In the genomic region with DNA sequence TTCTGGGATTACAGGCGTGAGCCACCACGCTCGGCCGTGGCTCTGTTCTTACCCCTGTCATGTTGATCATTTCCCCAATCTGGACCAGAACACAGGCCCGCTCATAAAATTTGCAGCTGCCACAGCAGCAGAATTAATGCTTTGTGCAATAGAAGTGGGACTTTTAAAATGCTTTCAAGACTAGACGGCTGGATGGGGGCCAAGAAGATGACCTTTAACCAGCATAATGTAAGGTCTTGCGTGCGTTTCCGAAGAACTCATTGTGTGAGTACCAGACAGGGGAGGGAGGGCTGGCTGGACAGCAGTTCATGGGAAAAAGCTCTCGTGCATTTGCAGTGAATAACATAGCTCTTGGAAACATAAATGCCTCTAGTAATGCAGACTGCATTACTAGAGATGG, we compare ENCODE assay signal across 19 cellular contexts. TPM values are rescaled to one million over a fixed set of nuclear protein-coding genes. Genes with fewer than 3 reads are reported as not detected.
DNase-seq lines count a peak whose midpoint lies in the region; ATAC-seq and TF ChIP-seq lines count a peak whose summit lies in the region.
"Had no signal": no experiment of that assay in that cellular context is flagged by ENCODE, and none has a peak within 500 bp of the region (broad histone marks: within the 10 kb centered on the region; RNA-seq: fewer than 3 reads in every experiment).

No MANE protein-coding gene starts in this region.

- no peaks in the 10 kb centered on the region for H3K9me3 ChIP-seq in fibroblast of lung (ENCODE audit: control insufficient read depth, insufficient read depth, low read depth, low read length)
- H3K9me3 ChIP-seq in naive thymus-derived CD4-positive, alpha-beta T cell (ENCODE audit: control insufficient read depth in 2 of 3, low read length in 3 of 3), result no peaks in the 10 kb centered on the region

- in situ Hi-C loops in GM13977 (cut with MboI; ENCODE audit: low pct_unique_long_range_greater_than_20kb, low sequenced_read_pairs, unreplicated experiment), result loop anchor here (5.0 to 10.0 kb wide), 2 partner anchors 55 to 78 kb away; a partner anchor contains a TSS

- peaks cover 3% of the 10 kb centered on the region for H3K4me1 ChIP-seq in fibroblast of lung (ENCODE audit: control insufficient read depth, extremely low read depth, insufficient read depth, low read length)
- peaks cover 8% of the 10 kb centered on the region in 2 donors for H3K4me1 ChIP-seq in naive thymus-derived CD4-positive, alpha-beta T cell (ENCODE audit: control insufficient read depth in 2 of 2, insufficient read depth in 2 of 2, low read length in 2 of 2)

- H2AFZ ChIP-seq in fibroblast of lung (ENCODE audit: low read length), result no peak overlapping the region
- H2AFZ ChIP-seq: parathyroid adenoma had no signal

- ATAC-seq in naive thymus-derived CD4-positive, alpha-beta T cell, result no peak
- ATAC-seq: GM12878 had no signal

- intact Hi-C loops in naive thymus-derived CD4-positive, alpha-beta T cell (cut with micrococcal nuclease), result loop anchor here (5.0 to 10.0 kb wide), 5 partner anchors 235 to 1582 kb away; a partner anchor contains a TSS

- no peaks in the 10 kb centered on the region for H3K9me3 Mint-ChIP-seq in nephron progenitor cell
- no peaks in the 10 kb centered on the region for H3K9me3 Mint-ChIP-seq in naive thymus-derived CD4-positive, alpha-beta T cell
- H3K9me3 Mint-ChIP-seq: memory B cell had no signal

- H3K27ac ChIP-seq in fibroblast of lung (ENCODE audit: insufficient read depth, low read length), result no peak overlapping the region
- H3K27ac ChIP-seq in naive thymus-derived CD4-positive, alpha-beta T cell (ENCODE audit: low read depth, low read length), result no peak overlapping the region
- H3K27ac ChIP-seq: cardiac muscle cell, parathyroid adenoma had no signal

- H3K27me3 Mint-ChIP-seq in nephron progenitor cell (ENCODE audit: low read depth, poor library complexity), result peaks cover 7% of the 10 kb centered on the region
- peaks cover 8 to 23% (median 15%) of the 10 kb centered on the region in 5 donors for H3K27me3 Mint-ChIP-seq in naive thymus-derived CD4-positive, alpha-beta T cell

- CTCF ChIA-PET in naive thymus-derived CD4-positive, alpha-beta T cell (lab: Charles Lee), result no interaction called here

- TF ChIP-seq CTCF in fibroblast of lung (conservative IDR thresholded peaks at IDR 0.05 in 1 of 2, IDR thresholded peaks at IDR 0.05 in 1 of 2; ENCODE audit: low read depth in 1 of 2, low read length in 2 of 2) (no peak), nephron progenitor cell (IDR thresholded peaks at IDR 0.05) (no peak), GM13977 (IDR thresholded peaks at IDR 0.05; ENCODE audit: extremely low read depth, insufficient read depth, missing control alignments) (no peak)

- no peak overlapping the region for H3K4me3 Mint-ChIP-seq in nephron progenitor cell
- H3K4me3 Mint-ChIP-seq in naive thymus-derived CD4-positive, alpha-beta T cell, result no peak overlapping the region
- H3K4me3 Mint-ChIP-seq: memory B cell had no signal

- H3K9ac ChIP-seq in fibroblast of lung (ENCODE audit: insufficient read depth, low read length), result no peak overlapping the region
- H3K9ac ChIP-seq: parathyroid adenoma had no signal

- H3K36me3 ChIP-seq in fibroblast of lung (ENCODE audit: control insufficient read depth, insufficient read depth, low read length) (no peaks in the 10 kb centered on the region), H7 (replicated peaks; ENCODE audit: control insufficient read depth, insufficient read depth, low read length) (no peaks in the 10 kb centered on the region)
- no peaks in the 10 kb centered on the region for H3K36me3 ChIP-seq in naive thymus-derived CD4-positive, alpha-beta T cell (ENCODE audit: control insufficient read depth in 2 of 3, insufficient read depth in 3 of 3, low read length in 3 of 3)
- H3K36me3 ChIP-seq: cardiac muscle cell, WERI-Rb-1 had no signal

- H3K4me1 Mint-ChIP-seq in nephron progenitor cell, result peaks cover 20% of the 10 kb centered on the region
- H3K4me1 Mint-ChIP-seq in naive thymus-derived CD4-positive, alpha-beta T cell, result peaks cover 4 to 9% (median 6%) of the 10 kb centered on the region in 7 donors

- H3K36me3 Mint-ChIP-seq in nephron progenitor cell (ENCODE audit: low read depth), result no peaks in the 10 kb centered on the region
- no peaks in the 10 kb centered on the region for H3K36me3 Mint-ChIP-seq in naive thymus-derived CD4-positive, alpha-beta T cell
- H3K36me3 Mint-ChIP-seq: memory B cell had no signal

- POLR2A ChIA-PET in naive thymus-derived CD4-positive, alpha-beta T cell (lab: Charles Lee), result no interaction called here

- peak overlapping the region; percentile 42 for H3K27ac Mint-ChIP-seq in nephron progenitor cell
- H3K27ac Mint-ChIP-seq in naive thymus-derived CD4-positive, alpha-beta T cell, result no peak overlapping the region
- H3K27ac Mint-ChIP-seq: memory B cell had no signal

- H3K79me2 ChIP-seq in fibroblast of lung (ENCODE audit: control insufficient read depth, insufficient read depth, low read length), result no peaks in the 10 kb centered on the region
- H3K79me2 ChIP-seq: parathyroid adenoma had no signal

- H3K27me3 ChIP-seq in fibroblast of lung (ENCODE audit: control insufficient read depth, insufficient read depth, low read length), result no peaks in the 10 kb centered on the region
- peaks cover 1% of the 10 kb centered on the region; the same call in 1 of the 2 replicates for H3K27me3 ChIP-seq in H7 (ENCODE audit: control insufficient read depth, insufficient read depth, low read length)
- no peaks in the 10 kb centered on the region for H3K27me3 ChIP-seq in naive thymus-derived CD4-positive, alpha-beta T cell (ENCODE audit: control insufficient read depth in 2 of 2, insufficient read depth in 2 of 2, low read length in 2 of 2)
- H3K27me3 ChIP-seq: cardiac muscle cell had no signal

- no peak overlapping the region for H3K4me3 ChIP-seq in fibroblast of lung (replicated peaks in 1 of 4; ENCODE audit: control extremely low read depth in 1 of 4, insufficient read depth in 1 of 4, low read depth in 3 of 4, low read length in 4 of 4)
- no peak overlapping the region for H3K4me3 ChIP-seq in H7 (ENCODE audit: insufficient read depth, low read depth, low read length)
- H3K4me3 ChIP-seq in naive thymus-derived CD4-positive, alpha-beta T cell (ENCODE audit: low read length), result no peak overlapping the region
- H3K4me3 ChIP-seq: cardiac muscle cell, GM12878 had no signal

- no peaks in the 10 kb centered on the region for H4K20me1 ChIP-seq in fibroblast of lung (ENCODE audit: control insufficient read depth, extremely low read depth, insufficient read depth, low read length)

- peak; percentile 84 for DNase-seq in EH (ENCODE audit: low read depth)
- DNase-seq in RPMI8226, result peak; percentile 77
- DNase-seq in fibroblast of lung (ENCODE audit: low read depth in 2 of 2), result peak; percentile 79 to 80
- DNase-seq in nephron progenitor cell, result no peak
- no peak for DNase-seq in NCI-H748 (lab: John Stamatoyannopoulos, UW; ENCODE audit: unreplicated experiment)
- DNase-seq in GM13977 (ENCODE audit: low spot score), result no peak
- no peak for DNase-seq in H7
- no peak for DNase-seq in naive thymus-derived CD4-positive, alpha-beta T cell
- DNase-seq: activated gamma-delta T cell, C1 segment of cervical spinal cord, MV-4-11, NCI-H2171, WERI-Rb-1 had no signal

- no peak overlapping the region for H3K4me2 ChIP-seq in fibroblast of lung (ENCODE audit: extremely low read depth, insufficient read depth, low read length)

RNA-seq across cellular contexts. Expression of a gene that starts 3.5 kb away (rescaled TPM):
- total RNA-seq in fibroblast of lung, result not detected in 2 replicates
- polyA plus RNA-seq in fibroblast of lung, result not detected in 2 replicates
- not detected in 2 replicates for polyA plus RNA-seq in fibroblast of lung (2012)
- not detected in 2 replicates for polyA minus RNA-seq in fibroblast of lung (ENCODE audit: low replicate concordance)
- total RNA-seq in H7 (2014; rRNA removed; shearing (Covaris generic)), result not detected in 2 replicates
- total RNA-seq in naive thymus-derived CD4-positive, alpha-beta T cell, result not detected
- polyA plus RNA-seq in naive thymus-derived CD4-positive, alpha-beta T cell, result not detected
- total RNA-seq: cardiac muscle cell, Daoy, GM12878, urinary bladder had no signal
- polyA plus RNA-seq: cardiac muscle cell, GM12878, urinary bladder had no signal

RNA-seq across cellular contexts. Expression of a gene that starts 12.0 kb away (rescaled TPM):
- total RNA-seq in fibroblast of lung, result 1,957 and 2,451 TPM in 2 replicates
- 1,593 and 1,989 TPM in 2 replicates for polyA plus RNA-seq in fibroblast of lung
- polyA plus RNA-seq in fibroblast of lung (2012), result 2,564 and 3,355 TPM in 2 replicates
- 391 and 438 TPM in 2 replicates for polyA minus RNA-seq in fibroblast of lung (ENCODE audit: low replicate concordance)
- 2,762 and 3,564 TPM in 2 replicates for total RNA-seq in H7 (2014; rRNA removed; shearing (Covaris generic))
- 1,000 to 10,000 TPM; 1,415 to 1,987 (median 1,778) TPM for total RNA-seq in naive thymus-derived CD4-positive, alpha-beta T cell
- 1,000 to 10,000 TPM; 2,038 to 2,135 TPM for polyA plus RNA-seq in naive thymus-derived CD4-positive, alpha-beta T cell

RNA-seq across cellular contexts. Expression of a gene that starts 12.1 kb away (rescaled TPM):
- 11.0 and 13.2 TPM in 2 replicates for total RNA-seq in fibroblast of lung
- polyA plus RNA-seq in fibroblast of lung, result 48.9 and 62.2 TPM in 2 replicates
- 41.5 and 52.6 TPM in 2 replicates for polyA plus RNA-seq in fibroblast of lung (2012)
- 3.3 and 6.5 TPM in 2 replicates for polyA minus RNA-seq in fibroblast of lung (ENCODE audit: low replicate concordance)
- 34.5 and 42.4 TPM in 2 replicates for total RNA-seq in H7 (2014; rRNA removed; shearing (Covaris generic))
- total RNA-seq in naive thymus-derived CD4-positive, alpha-beta T cell, result 10 to 100 TPM; 20.0 to 66.1 (median 33.1) TPM
- polyA plus RNA-seq in naive thymus-derived CD4-positive, alpha-beta T cell, result 10 to 100 TPM; 36.3 to 49.2 TPM

Comparison
In these comparisons a context has a peak if more than half of its experiments do, and no peak if none do; other contexts are left out.
1. DNase-seq: peak in EH (single experiment), RPMI8226 (single experiment) and fibroblast of lung (2 of 2); none in nephron progenitor cell (single experiment), NCI-H748 (single experiment), GM13977 (single experiment), H7 (single experiment) and naive thymus-derived CD4-positive, alpha-beta T cell (0 of 9).